ENCODE assay signal across 20 cellular contexts in the genomic region with DNA sequence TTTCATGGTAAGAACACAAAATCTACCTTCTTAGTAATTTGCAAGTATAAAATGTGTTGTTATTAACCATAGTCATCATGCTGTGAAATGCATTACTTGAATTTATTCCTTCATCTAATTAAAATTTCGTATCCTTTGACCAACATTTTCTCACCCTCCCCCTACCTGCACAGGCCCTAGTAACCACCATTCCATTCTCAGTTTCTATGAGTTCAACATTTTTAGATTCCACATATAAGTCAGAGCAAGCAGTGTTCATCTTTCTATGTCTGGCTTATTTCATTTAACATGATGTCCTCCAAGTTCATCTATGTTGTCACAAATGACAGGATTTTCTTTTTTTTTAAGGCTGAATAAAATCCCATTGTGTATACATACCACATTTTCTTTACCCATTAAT. TPM values are rescaled to one million over a fixed set of nuclear protein-coding genes. Genes with fewer than 3 reads are reported as not detected.
DNase-seq lines count a peak whose midpoint lies in the region; ATAC-seq and TF ChIP-seq lines count a peak whose summit lies in the region.
"Had no signal": no experiment of that assay in that cellular context is flagged by ENCODE, and none has a peak within 500 bp of the region (broad histone marks: within the 10 kb centered on the region; RNA-seq: fewer than 3 reads in every experiment).

No MANE protein-coding gene starts in this region.

- no peak for TF ChIP-seq CTCF in esophagus squamous epithelium (IDR thresholded peaks at IDR 0.05)

- no peak overlapping the region for H3K4me3 ChIP-seq in esophagus squamous epithelium
- H3K4me3 ChIP-seq: SJSA1 had no signal

- WGBS in esophagus squamous epithelium, 2 donors: 54 to 79% methylated on average over 1 of the region's 1 CpG

- intact Hi-C loops in esophagus squamous epithelium (cut with DNase I): no loop called here

- no peaks in the 10 kb centered on the region for H3K4me1 ChIP-seq in esophagus squamous epithelium
- H3K4me1 ChIP-seq: SJSA1 had no signal

- no peak overlapping the region for H3K27ac ChIP-seq in esophagus squamous epithelium
- H3K27ac ChIP-seq: KMS-11, SJSA1 had no signal

- DNase-seq in esophagus squamous epithelium (lab: John Stamatoyannopoulos, UW) (no peak), amygdala (lab: John Stamatoyannopoulos, UW) (no peak)
- DNase-seq: 8988T; CD4-positive, alpha-beta memory T cell; DMS79 treated with DMSO at 0.1 percent for 48 hours; H9; NCI-H1092; NCI-H146; NCI-H524 had no signal

- no peaks in the 10 kb centered on the region for H3K36me3 ChIP-seq in esophagus squamous epithelium
- H3K36me3 ChIP-seq: SJSA1 had no signal

- H3K9me3 ChIP-seq in esophagus squamous epithelium: no peaks in the 10 kb centered on the region
- H3K9me3 ChIP-seq: SJSA1 had no signal

- no peak for TF ChIP-seq POLR2A in esophagus squamous epithelium (IDR thresholded peaks at IDR 0.05)

- H3K27me3 ChIP-seq in esophagus squamous epithelium: no peaks in the 10 kb centered on the region
- H3K27me3 ChIP-seq: SJSA1 had no signal

- peak; percentile 84 for ATAC-seq in GM18511 (IDR thresholded peaks at IDR 0.05; ENCODE audit: unreplicated experiment)
- ATAC-seq in GM19452 (IDR thresholded peaks at IDR 0.05; ENCODE audit: unreplicated experiment): peak; percentile 86
- peak; percentile 71 for ATAC-seq in HG02943 (IDR thresholded peaks at IDR 0.05; ENCODE audit: low read depth, unreplicated experiment)
- ATAC-seq in HG03354 (IDR thresholded peaks at IDR 0.05; ENCODE audit: poor library complexity, severe bottlenecking, unreplicated experiment): peak; percentile 80
- no peak for ATAC-seq in GM18868 (IDR thresholded peaks at IDR 0.05; ENCODE audit: unreplicated experiment)
- no peak for ATAC-seq in HG02588 (IDR thresholded peaks at IDR 0.05; ENCODE audit: unreplicated experiment)

RNA-seq across cellular contexts. Expression of gene CCDC179, which starts 43.5 kb away (rescaled TPM):
- not detected for total RNA-seq in esophagus squamous epithelium
- total RNA-seq: CD4-positive, alpha-beta memory T cell; G401; H9; M059J; SJSA1; T-helper 2 cell treated with Interferon-gamma antibody and Interleukin-4, amounts not matched to agents 100 ng/mL and 5 ng/mL, for 36 hours had no signal

Comparison
In these comparisons a context has a peak if more than half of its experiments do, and no peak if none do; other contexts are left out.
1. ATAC-seq: peak in GM18511 (single experiment), GM19452 (single experiment), HG02943 (single experiment) and HG03354 (single experiment); none in GM18868 (single experiment) and HG02588 (single experiment).